Comparison of ENCODE assay signal across 21 cellular contexts in the genomic region with DNA sequence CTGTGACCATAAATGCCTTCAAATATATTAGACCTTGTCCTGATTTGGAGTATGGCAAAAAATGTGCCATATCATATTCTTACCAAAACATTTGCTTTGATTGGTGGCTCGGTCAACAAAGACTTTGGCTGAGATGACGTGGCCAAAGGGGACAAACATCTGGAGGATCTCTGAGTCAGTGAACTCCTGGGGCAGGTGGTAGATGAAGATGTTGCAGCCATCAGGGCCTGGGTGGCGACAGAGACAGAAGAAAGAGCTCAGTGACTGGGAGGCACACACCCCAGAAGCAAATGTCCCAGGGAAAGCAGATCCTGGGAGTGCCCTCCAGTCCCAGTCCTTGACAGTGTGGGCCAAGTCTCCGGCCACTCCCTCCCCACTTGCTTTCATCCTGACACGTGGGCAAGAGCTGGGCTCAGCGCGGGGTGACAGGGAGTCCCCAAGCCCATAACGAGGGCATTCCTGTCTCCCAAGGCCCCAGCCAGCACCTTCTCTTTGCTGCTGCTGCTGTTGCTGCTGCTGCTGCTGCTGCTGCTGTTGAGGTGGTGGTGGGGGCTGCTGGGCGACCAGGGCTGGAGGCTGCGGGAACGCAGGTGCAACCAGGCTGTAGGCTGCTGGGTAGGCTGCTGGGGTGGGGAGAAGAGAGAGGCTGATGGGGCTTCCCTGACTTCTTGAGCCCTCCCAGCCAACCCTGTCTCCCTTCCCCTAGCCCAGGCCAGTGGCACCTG. TPM values are rescaled to one million over a fixed set of nuclear protein-coding genes. Genes with fewer than 3 reads are reported as not detected.
DNase-seq lines count a peak whose midpoint lies in the region; ATAC-seq and TF ChIP-seq lines count a peak whose summit lies in the region.
"Had no signal": no experiment of that assay in that cellular context is flagged by ENCODE, and none has a peak within 500 bp of the region (broad histone marks: within the 10 kb centered on the region; RNA-seq: fewer than 3 reads in every experiment).

No MANE protein-coding gene starts in this region.

- peaks cover 7% of the 10 kb centered on the region; the same call in 1 of the 2 replicates for H3K36me3 ChIP-seq in DND-41 (ENCODE audit: insufficient read depth, low read length)
- H3K36me3 ChIP-seq in Karpas-422 (ENCODE audit: insufficient read depth, low read length), result peaks cover 2% of the 10 kb centered on the region; the same call in 1 of the 2 replicates
- H3K36me3 ChIP-seq in colonic mucosa, result no peaks in the 10 kb centered on the region
- peaks cover 6 to 15% of the 10 kb centered on the region in 2 donors for H3K36me3 ChIP-seq in neuronal stem cell (replicated peaks in 1 of 2; ENCODE audit: control insufficient read depth in 2 of 2, insufficient read depth in 2 of 2, low read length in 2 of 2)

- H3K9ac ChIP-seq in DND-41 (ENCODE audit: low read depth, low read length), result no peak overlapping the region
- H3K9ac ChIP-seq in Karpas-422 (ENCODE audit: low read length), result no peak overlapping the region
- H3K9ac ChIP-seq in colonic mucosa (ENCODE audit: low read depth in 2 of 2, low read length in 2 of 2), result no peak overlapping the region
- peak overlapping the region; percentile 56 for H3K9ac ChIP-seq in neuronal stem cell (ENCODE audit: low read depth, low read length, poor library complexity)

- no peak overlapping the region for H3K4ac ChIP-seq in neuronal stem cell (ENCODE audit: low read length)

- H4K8ac ChIP-seq in neuronal stem cell (ENCODE audit: low read depth, low read length), result no peak overlapping the region

- H3K4me1 ChIP-seq in DND-41 (ENCODE audit: insufficient read depth, low read length) (peaks cover 10% of the 10 kb centered on the region; the same call in 1 of the 2 replicates), Karpas-422 (ENCODE audit: low read length) (peaks cover 9% of the 10 kb centered on the region), colonic mucosa (peaks cover 4% of the 10 kb centered on the region), neuronal stem cell (ENCODE audit: control insufficient read depth in 2 of 2, insufficient read depth in 1 of 2, low read depth in 1 of 2, low read length in 2 of 2) (peaks cover 13 to 36% of the 10 kb centered on the region in 2 donors)

- ATAC-seq in DND-41 (ENCODE audit: insufficient read depth, low read depth) (peak; percentile 71), GM18502 (IDR thresholded peaks at IDR 0.05; ENCODE audit: poor library complexity, unreplicated experiment) (no peak), HG03095 (IDR thresholded peaks at IDR 0.05; ENCODE audit: unreplicated experiment) (no peak)
- ATAC-seq: naive thymus-derived CD4-positive, alpha-beta T cell had no signal

- intact Hi-C loops in colonic mucosa (cut with DNase I), result no loop called here

- H3K4me3 ChIP-seq in DND-41 (ENCODE audit: low read depth in 1 of 2, low read length in 2 of 2) (no peak overlapping the region), Karpas-422 (ENCODE audit: low read length) (no peak overlapping the region), colonic mucosa (no peak overlapping the region), neuronal stem cell (ENCODE audit: low read length in 2 of 2) (no peak overlapping the region)
- H3K4me3 ChIP-seq: hepatocyte had no signal

- H2BK12ac ChIP-seq in neuronal stem cell (ENCODE audit: low read length), result no peak overlapping the region

- H3K79me1 ChIP-seq in neuronal stem cell (ENCODE audit: low read depth, low read length), result no peaks in the 10 kb centered on the region

- no CpG with 5 or more reads among the region's 11 CpGs for WGBS in neuronal stem cell (ENCODE audit: extremely low coverage in 2 of 2, insufficient read length in 2 of 2, insufficient replicate concordance in 1 of 2), 2 donors

- H3K23ac ChIP-seq in neuronal stem cell (ENCODE audit: low read depth, low read length, poor library complexity), result peak overlapping the region; percentile 52

- H4K20me1 ChIP-seq in DND-41 (ENCODE audit: insufficient read depth, low read length), result 0 out of 2 replicates have a peak, but pooled peaks cover 3% of the 10 kb centered on the region
- no peaks in the 10 kb centered on the region for H4K20me1 ChIP-seq in Karpas-422 (ENCODE audit: insufficient read depth, low read depth, low read length)

- no peak overlapping the region for H2BK120ac ChIP-seq in neuronal stem cell (ENCODE audit: low read depth, low read length)

- H2AFZ ChIP-seq in DND-41 (ENCODE audit: low read depth, low read length) (no peak overlapping the region), Karpas-422 (ENCODE audit: low read length) (no peak overlapping the region), neuronal stem cell (ENCODE audit: low read length) (no peak overlapping the region)
- H2AFZ ChIP-seq: hepatocyte had no signal

- H2BK15ac ChIP-seq in neuronal stem cell (ENCODE audit: low read length), result no peak overlapping the region

- no peak overlapping the region for H2BK5ac ChIP-seq in neuronal stem cell (ENCODE audit: low read length)

- H3K27me3 ChIP-seq in DND-41 (ENCODE audit: insufficient read depth, low read length, poor library complexity), result no peaks in the 10 kb centered on the region
- H3K27me3 ChIP-seq in Karpas-422 (ENCODE audit: low read length), result no peaks in the 10 kb centered on the region
- no peaks in the 10 kb centered on the region for H3K27me3 ChIP-seq in colonic mucosa
- H3K27me3 ChIP-seq in neuronal stem cell (ENCODE audit: control insufficient read depth in 3 of 3, insufficient read depth in 3 of 3, low read depth in 1 of 3, low read length in 3 of 3), result no peaks in the 10 kb centered on the region
- H3K27me3 ChIP-seq: hepatocyte had no signal

- H3K9me3 ChIP-seq in DND-41 (ENCODE audit: insufficient read depth, low read length, severe bottlenecking) (no peaks in the 10 kb centered on the region), Karpas-422 (ENCODE audit: low read length) (no peaks in the 10 kb centered on the region), colonic mucosa (no peaks in the 10 kb centered on the region), neuronal stem cell (replicated peaks in 1 of 2; ENCODE audit: control insufficient read depth in 2 of 2, insufficient read depth in 1 of 2, low read depth in 1 of 2, low read length in 2 of 2) (no peaks in the 10 kb centered on the region)

- H3K18ac ChIP-seq in neuronal stem cell (ENCODE audit: low read length), result no peak overlapping the region

- peak overlapping the region; percentile 34 for H2AK5ac ChIP-seq in neuronal stem cell (ENCODE audit: low read depth, low read length)

- TF ChIP-seq CTCF in DND-41 (IDR thresholded peaks at IDR 0.05; ENCODE audit: borderline replicate concordance, extremely low read depth, low read length, poor library complexity, severe bottlenecking) (peak; percentile 7), colonic mucosa (IDR thresholded peaks at IDR 0.05) (no peak)

- no peaks in the 10 kb centered on the region for H3K9me2 ChIP-seq in Karpas-422 (replicated peaks; ENCODE audit: insufficient read depth, low read length)

- H3K14ac ChIP-seq in neuronal stem cell (ENCODE audit: low read length), result peak overlapping the region; percentile 9

- H3K27ac ChIP-seq in DND-41 (ENCODE audit: low read length) (no peak overlapping the region), Karpas-422 (ENCODE audit: low read length) (no peak overlapping the region), colonic mucosa (no peak overlapping the region), neuronal stem cell (replicated peaks; ENCODE audit: low read length) (no peak overlapping the region)
- H3K27ac ChIP-seq: hepatocyte had no signal

- DNase-seq in DND-41, result peak; percentile 50
- DNase-seq in Karpas-422, result peak; percentile 49
- peak; percentile 56 for DNase-seq in colonic mucosa
- DNase-seq in neuronal stem cell (ENCODE audit: low spot score), result no peak
- DNase-seq in NCI-H510A (lab: John Stamatoyannopoulos, UW), result no peak
- no peak for DNase-seq in GDM1 (lab: John Stamatoyannopoulos, UW)
- DNase-seq: activated CD4-positive, alpha-beta T cell treated with anti-CD3 and anti-CD28 coated beads, Interleukin-2, amount 50 U/mL, for 48 hours; activated naive CD4-positive, alpha-beta T cell treated with Interleukin-2 at 50 U/mL for 16 hours; HFFc6; Kasumi-1; naive thymus-derived CD4-positive, alpha-beta T cell; NCI-H2107; NCI-H526 treated with DMSO at 0.1 percent for 48 hours; SHP77; stimulated activated CD4-positive, alpha-beta T cell treated with anti-CD3 and anti-CD28 coated beads, Interleukin-4, amount 100 ng/mL, for 1 hour had no signal

- no peak overlapping the region for H4K91ac ChIP-seq in neuronal stem cell (ENCODE audit: low read depth, low read length, poor library complexity)

- H3K4me2 ChIP-seq in DND-41 (ENCODE audit: insufficient read depth, low read length) (no peak overlapping the region), Karpas-422 (ENCODE audit: low read depth, low read length, poor library complexity, severe bottlenecking) (no peak overlapping the region), neuronal stem cell (ENCODE audit: insufficient read depth, low read length, poor library complexity, severe bottlenecking) (no peak overlapping the region)
- H3K4me2 ChIP-seq: hepatocyte had no signal

- no peaks in the 10 kb centered on the region for H3K79me2 ChIP-seq in DND-41 (ENCODE audit: insufficient read depth, low read length)
- H3K79me2 ChIP-seq in Karpas-422 (ENCODE audit: low read length), result no peaks in the 10 kb centered on the region
- H3K79me2 ChIP-seq: hepatocyte had no signal

RNA-seq across cellular contexts. Expression of a gene that starts 10.7 kb away (rescaled TPM):
- not detected in 2 replicates for total RNA-seq in Karpas-422 (2014; rRNA removed; shearing (Covaris generic); ENCODE audit: low replicate concordance)
- 1 to 10 TPM; 2.7 to 2.8 TPM for total RNA-seq in colonic mucosa
- polyA plus RNA-seq in neuronal stem cell (2013, experiment 1 of 2), result 4.7 TPM
- 5.0 TPM for polyA plus RNA-seq in neuronal stem cell (2013, experiment 2 of 2)
- total RNA-seq: HFFc6; lung microvascular endothelial cell; naive thymus-derived CD4-positive, alpha-beta T cell; T-helper 1 cell treated with Interleukin-12 subunit alpha and Interleukin-12 subunit beta and Interleukin-4 antibody, amounts not matched to agents 30 ng/mL and 1 ng/mL, for 36 hours had no signal
- polyA plus RNA-seq: naive thymus-derived CD4-positive, alpha-beta T cell had no signal

RNA-seq across cellular contexts. Expression of a gene that starts 15.4 kb away (rescaled TPM):
- not detected in 2 replicates for total RNA-seq in Karpas-422 (2014; rRNA removed; shearing (Covaris generic); ENCODE audit: low replicate concordance)
- under 1 TPM in 1 of 2 donors, not detected in 1; 0.91 TPM for total RNA-seq in colonic mucosa
- 1.5 TPM for polyA plus RNA-seq in neuronal stem cell (2013, experiment 1 of 2)
- polyA plus RNA-seq in neuronal stem cell (2013, experiment 2 of 2), result 0.40 TPM
- total RNA-seq: hepatocyte; HFFc6; lung microvascular endothelial cell; naive thymus-derived CD4-positive, alpha-beta T cell; skeletal muscle tissue; T-helper 1 cell treated with Interleukin-12 subunit alpha and Interleukin-12 subunit beta and Interleukin-4 antibody, amounts not matched to agents 30 ng/mL and 1 ng/mL, for 36 hours had no signal
- polyA plus RNA-seq: hepatocyte; naive thymus-derived CD4-positive, alpha-beta T cell had no signal

RNA-seq across cellular contexts. Expression of a gene that starts 57.4 kb away (rescaled TPM):
- 76.8 and 147 TPM in 2 replicates for total RNA-seq in Karpas-422 (2014; rRNA removed; shearing (Covaris generic); ENCODE audit: low replicate concordance)
- 100 to 1,000 TPM in 1 of 2 donors, 10 to 100 TPM in 1; 49.4 to 104 TPM for total RNA-seq in colonic mucosa
- polyA plus RNA-seq in neuronal stem cell (2013, experiment 1 of 2), result 75.7 TPM
- 74.2 TPM for polyA plus RNA-seq in neuronal stem cell (2013, experiment 2 of 2)

Comparison
In these comparisons a context has a peak if more than half of its experiments do, and no peak if none do; other contexts are left out.
1. DNase-seq: peak in DND-41 (single experiment), Karpas-422 (single experiment) and colonic mucosa (single experiment); none in neuronal stem cell (single experiment), NCI-H510A (single experiment) and GDM1 (single experiment).